11 cellular contexts compared by ENCODE assay signal in the genomic region with DNA sequence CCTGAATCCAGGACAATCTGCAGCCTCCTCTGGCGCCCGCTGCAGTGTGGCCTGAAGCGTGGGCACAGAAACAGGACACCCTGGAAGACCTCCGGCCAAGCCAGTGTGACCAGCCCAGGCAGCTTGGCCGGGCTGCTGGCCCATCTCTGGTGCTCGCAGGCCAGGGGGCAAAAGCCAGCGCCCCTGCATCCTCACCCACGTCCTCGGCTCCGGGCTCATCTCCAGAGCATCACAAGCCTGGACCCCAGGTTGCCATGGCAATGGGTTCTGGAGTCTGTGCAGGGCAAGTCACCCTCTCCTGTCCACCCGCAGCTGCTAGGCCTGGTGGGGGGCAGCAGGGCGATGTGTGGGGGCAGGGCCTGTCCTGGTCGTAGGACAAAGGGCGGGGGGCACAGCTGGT. TPM values are rescaled to one million over a fixed set of nuclear protein-coding genes. Genes with fewer than 3 reads are reported as not detected.
DNase-seq lines count a peak whose midpoint lies in the region; ATAC-seq, FAIRE-seq and TF ChIP-seq lines count a peak whose summit lies in the region.
"Had no signal": no experiment of that assay in that cellular context is flagged by ENCODE, and none has a peak within 500 bp of the region (broad histone marks: within the 10 kb centered on the region; RNA-seq: fewer than 3 reads in every experiment).

No MANE protein-coding gene starts in this region.

- H3K4me1 ChIP-seq in HCT116 (ENCODE audit: control insufficient read depth in 1 of 2, insufficient read depth in 2 of 2, low read length in 2 of 2) (peaks cover 35 to 55% of the 10 kb centered on the region in 2 experiments), skeletal muscle tissue (ENCODE audit: control insufficient read depth in 3 of 3, insufficient read depth in 3 of 3, low read length in 3 of 3) (peaks cover 46 to 72% (median 58%) of the 10 kb centered on the region in 3 donors), OCI-LY7 (ENCODE audit: insufficient read depth, low read length, poor library complexity, severe bottlenecking) (peaks cover 5% of the 10 kb centered on the region)

- H3K4me3 Mint-ChIP-seq in activated T-helper 2 cell treated with anti-CD3 and anti-CD28 coated beads, Interferon-gamma antibody, Interleukin-2, Interleukin-4, amounts not matched to agents 10 μg/mL and 5 μg/mL and 100 μg/mL, durations not matched to agents 14 hours and 24 hours and 36 hours (ENCODE audit: low read depth) = no peak overlapping the region
- H3K4me3 Mint-ChIP-seq: activated naive CD4-positive, alpha-beta T cell treated with anti-CD3 and anti-CD28 coated beads for 36 hours had no signal

- H3K9me3 Mint-ChIP-seq in activated T-helper 2 cell treated with anti-CD3 and anti-CD28 coated beads, Interferon-gamma antibody, Interleukin-2, Interleukin-4, amounts not matched to agents 10 μg/mL and 5 μg/mL and 100 μg/mL, durations not matched to agents 14 hours and 24 hours and 36 hours = no peaks in the 10 kb centered on the region
- H3K9me3 Mint-ChIP-seq: activated naive CD4-positive, alpha-beta T cell treated with anti-CD3 and anti-CD28 coated beads for 36 hours; stimulated activated naive B cell treated with anti-CD40 and anti-IgM and Interleukin-4, amounts not matched to agents 10 μg/mL and 1 μg/mL and 100 μg/mL, for 72 hours had no signal

- H3K9me2 ChIP-seq in HCT116 (ENCODE audit: insufficient read depth) (no peaks in the 10 kb centered on the region), OCI-LY7 (ENCODE audit: insufficient read depth, low read length) (no peaks in the 10 kb centered on the region)

- H3K36me3 Mint-ChIP-seq in activated T-helper 2 cell treated with anti-CD3 and anti-CD28 coated beads, Interferon-gamma antibody, Interleukin-2, Interleukin-4, amounts not matched to agents 10 μg/mL and 5 μg/mL and 100 μg/mL, durations not matched to agents 14 hours and 24 hours and 36 hours (ENCODE audit: low read depth) = no peaks in the 10 kb centered on the region

- H3K4me1 Mint-ChIP-seq in activated T-helper 2 cell treated with anti-CD3 and anti-CD28 coated beads, Interferon-gamma antibody, Interleukin-2, Interleukin-4, amounts not matched to agents 10 μg/mL and 5 μg/mL and 100 μg/mL, durations not matched to agents 14 hours and 24 hours and 36 hours (ENCODE audit: low read depth) = peaks cover 23% of the 10 kb centered on the region

- BruUV-seq in HCT116 (replicated peaks; lab: Mats Ljungman, UMichigan) (no TSS peak), OCI-LY7 (replicated peaks; lab: Mats Ljungman, UMichigan) (no TSS peak)

- ATAC-seq in HCT116 = peak; percentile 5; the same call in 1 of the 2 replicates
- ATAC-seq in left cardiac atrium = peak; percentile 13 to 24
- no peak for ATAC-seq in HG02870 (IDR thresholded peaks at IDR 0.05; ENCODE audit: unreplicated experiment)

- no peaks in the 10 kb centered on the region for H4K20me1 ChIP-seq in HCT116 (ENCODE audit: insufficient read depth)
- no peaks in the 10 kb centered on the region; the same call in 1 of the 2 replicates for H4K20me1 ChIP-seq in OCI-LY7 (ENCODE audit: insufficient read depth, low read length)

- no peak for TF ChIP-seq CTCF in HCT116 (IDR thresholded peaks at IDR 0.05 in 2 of 3, conservative IDR thresholded peaks at IDR 0.05 in 1 of 3; ENCODE audit: borderline replicate concordance in 1 of 3, insufficient read depth in 1 of 3, low read depth in 2 of 3, low read length in 2 of 3)
- TF ChIP-seq CTCF in OCI-LY7 (conservative IDR thresholded peaks at IDR 0.05; ENCODE audit: low read length) = no peak

- TF ChIP-seq RAD21 in HCT116 (IDR thresholded peaks at IDR 0.05; ENCODE audit: low read depth) = no peak

- H3K4me3 ChIP-seq in HCT116 (replicated peaks in 1 of 2; ENCODE audit: low read depth in 1 of 2, low read length in 2 of 2) (peak overlapping the region in 1 of 2 experiments; percentile 54; a peak in 1 of 4 replicates), skeletal muscle tissue (ENCODE audit: low read length in 3 of 3) (peak overlapping the region; percentile 48 to 71 (median 68)), OCI-LY7 (ENCODE audit: low read depth, low read length, poor library complexity, severe bottlenecking) (no peak overlapping the region)

- H3K27me3 ChIP-seq in HCT116 (ENCODE audit: insufficient read depth, low read length) (no peaks in the 10 kb centered on the region), skeletal muscle tissue (ENCODE audit: control insufficient read depth in 3 of 3, insufficient read depth in 3 of 3, low read length in 3 of 3) (peaks cover 0 to 2% (median 0%) of the 10 kb centered on the region in 3 donors)

- H3K9me3 ChIP-seq in HCT116 (ENCODE audit: control insufficient read depth in 1 of 2, insufficient read depth in 1 of 2, low read depth in 1 of 2, low read length in 2 of 2) (no peaks in the 10 kb centered on the region), skeletal muscle tissue (ENCODE audit: control insufficient read depth in 3 of 3, low read length in 3 of 3) (no peaks in the 10 kb centered on the region), OCI-LY7 (ENCODE audit: low read length) (no peaks in the 10 kb centered on the region)

- DNase-seq in HCT116 (ENCODE audit: low read depth, low spot score) (no peak), left cardiac atrium (no peak), OCI-LY7 (ENCODE audit: low spot score) (no peak), RCC 7860 (ENCODE audit: low spot score) (no peak), middle frontal gyrus (ENCODE audit: extremely low spot score, low spot score) (no peak)
- DNase-seq in activated T-helper 2 cell treated with anti-CD3 and anti-CD28 coated beads, Interferon-gamma antibody, Interleukin-2, Interleukin-4, amounts not matched to agents 10 μg/mL and 5 μg/mL and 100 μg/mL, durations not matched to agents 14 hours and 24 hours and 36 hours (ENCODE audit: low spot score) = no peak
- DNase-seq: NCI-H748 treated with DMSO at 0.1 percent for 48 hours; stimulated activated naive B cell treated with anti-CD40 and anti-IgM and Interleukin-4, amounts not matched to agents 10 μg/mL and 1 μg/mL and 100 μg/mL, for 72 hours had no signal

- H3K27ac Mint-ChIP-seq in activated T-helper 2 cell treated with anti-CD3 and anti-CD28 coated beads, Interferon-gamma antibody, Interleukin-2, Interleukin-4, amounts not matched to agents 10 μg/mL and 5 μg/mL and 100 μg/mL, durations not matched to agents 14 hours and 24 hours and 36 hours = peak overlapping the region; percentile 97
- H3K27ac Mint-ChIP-seq: activated naive CD4-positive, alpha-beta T cell treated with anti-CD3 and anti-CD28 coated beads for 36 hours had no signal

- H3K4me2 ChIP-seq in HCT116 (ENCODE audit: low read length) (peak overlapping the region; percentile 93), OCI-LY7 (ENCODE audit: low read length) (no peak overlapping the region)

- H3K36me3 ChIP-seq in HCT116 (ENCODE audit: control insufficient read depth in 1 of 2, insufficient read depth in 2 of 2, low read length in 2 of 2) = no peaks in the 10 kb centered on the region
- H3K36me3 ChIP-seq in skeletal muscle tissue (ENCODE audit: control insufficient read depth in 3 of 3, insufficient read depth in 3 of 3, low read length in 3 of 3) = no peaks in the 10 kb centered on the region
- H3K36me3 ChIP-seq in OCI-LY7 (ENCODE audit: insufficient read depth, low read length) = no peaks in the 10 kb centered on the region

- H2AFZ ChIP-seq in HCT116 (ENCODE audit: low read depth, low read length, poor library complexity, severe bottlenecking) = no peak overlapping the region
- no peak overlapping the region for H2AFZ ChIP-seq in OCI-LY7 (ENCODE audit: low read length)

- H3K9ac ChIP-seq in HCT116 (ENCODE audit: low read length) (peak overlapping the region; percentile 66), skeletal muscle tissue (ENCODE audit: low read depth in 1 of 3, low read length in 3 of 3) (peak overlapping the region; percentile 95 to 99 (median 95))

- H3K27me3 Mint-ChIP-seq in activated T-helper 2 cell treated with anti-CD3 and anti-CD28 coated beads, Interferon-gamma antibody, Interleukin-2, Interleukin-4, amounts not matched to agents 10 μg/mL and 5 μg/mL and 100 μg/mL, durations not matched to agents 14 hours and 24 hours and 36 hours (ENCODE audit: low read depth) = peaks cover 10% of the 10 kb centered on the region

- FAIRE-seq in RCC 7860 (lab: Jason Lieb, UNC) = no peak

- POLR2A ChIA-PET in HCT116 (lab: Charles Lee) = interaction anchor here (1.5 to 2.0 kb wide), 4 partner anchors 10 to 65 kb away, joined by 5 to 11 read pairs (median 8); partner anchors contain the start of genes PDGFB and RPL3
- POLR2A ChIA-PET in OCI-LY7 (lab: Charles Lee) = interaction anchor here (0.7 kb wide), 1 partner anchor 28 kb away, joined by 7 read pairs; no protein-coding TSS in a partner anchor

- no peak for TF ChIP-seq POLR2A in HCT116 (IDR thresholded peaks at IDR 0.05; ENCODE audit: borderline replicate concordance, extremely low read depth, insufficient read depth, insufficient read length)

- CTCF ChIA-PET in HCT116 (lab: Charles Lee) = interaction anchor here (1.4 to 1.7 kb wide), 2 partner anchors 39 to 57 kb away, joined by 5 read pairs; no protein-coding TSS in a partner anchor
- CTCF ChIA-PET in OCI-LY7 (lab: Charles Lee; ENCODE audit: unreplicated experiment) = no interaction called here

- RAD21 ChIA-PET in HCT116 (lab: Charles Lee; ENCODE audit: low non-redundant PET in 1 of 2, low total read pairs in 2 of 2, uncharacterized antibody in 2 of 2, unreplicated experiment in 2 of 2) = interaction anchor here in 1 of 2 experiments (1.5 kb wide), 1 partner anchor 48 kb away, joined by 3 read pairs; no protein-coding TSS in a partner anchor

- no peaks in the 10 kb centered on the region for H3K79me2 ChIP-seq in HCT116 (ENCODE audit: insufficient read depth, low read length)
- H3K79me2 ChIP-seq in OCI-LY7 (ENCODE audit: insufficient read depth, low read depth, low read length) = no peaks in the 10 kb centered on the region

- intact Hi-C loops in HCT116 (cut with micrococcal nuclease) = no loop called here
- intact Hi-C loops in activated T-helper 2 cell treated with anti-CD3 and anti-CD28 coated beads, Interferon-gamma antibody, Interleukin-2, Interleukin-4, amounts not matched to agents 10 μg/mL and 5 μg/mL and 100 μg/mL, durations not matched to agents 14 hours and 24 hours and 36 hours (cut with micrococcal nuclease) = no loop called here
- intact Hi-C loops in left cardiac atrium (cut with DNase I) = no loop called here
- intact Hi-C loops in OCI-LY7 (cut with micrococcal nuclease; ENCODE audit: unreplicated experiment) = no loop called here

- peak overlapping the region; percentile 62 for H3K27ac ChIP-seq in HCT116 (ENCODE audit: low read depth, low read length)
- H3K27ac ChIP-seq in skeletal muscle tissue (ENCODE audit: low read depth, low read length) = peak overlapping the region; percentile 100
- H3K27ac ChIP-seq in OCI-LY7 (ENCODE audit: low read depth, low read length, poor library complexity, severe bottlenecking) = no peak overlapping the region

RNA-seq across cellular contexts. Expression of gene PDGFB, which starts 9.3 kb away (rescaled TPM):
- total RNA-seq in HCT116 (2021; ENCODE audit: unreplicated experiment) (13.1 TPM), left cardiac atrium (10 to 100 TPM; 17.5 to 51.2 TPM), skeletal muscle tissue (8.9 TPM), OCI-LY7 (2022) (0.13 and 0.27 TPM in 2 replicates)
- polyA plus RNA-seq in HCT116 (2012) = 15.7 and 16.0 TPM in 2 replicates
- total RNA-seq in activated T-helper 2 cell treated with anti-CD3 and anti-CD28 coated beads, Interferon-gamma antibody, Interleukin-2, Interleukin-4, amounts not matched to agents 10 μg/mL and 5 μg/mL and 100 μg/mL, durations not matched to agents 14 hours and 24 hours and 36 hours = 3.3 and 4.2 TPM in 2 replicates
- not detected in 2 replicates for total RNA-seq in OCI-LY7 (2014; rRNA removed; shearing (Covaris generic))
